In the genomic region with DNA sequence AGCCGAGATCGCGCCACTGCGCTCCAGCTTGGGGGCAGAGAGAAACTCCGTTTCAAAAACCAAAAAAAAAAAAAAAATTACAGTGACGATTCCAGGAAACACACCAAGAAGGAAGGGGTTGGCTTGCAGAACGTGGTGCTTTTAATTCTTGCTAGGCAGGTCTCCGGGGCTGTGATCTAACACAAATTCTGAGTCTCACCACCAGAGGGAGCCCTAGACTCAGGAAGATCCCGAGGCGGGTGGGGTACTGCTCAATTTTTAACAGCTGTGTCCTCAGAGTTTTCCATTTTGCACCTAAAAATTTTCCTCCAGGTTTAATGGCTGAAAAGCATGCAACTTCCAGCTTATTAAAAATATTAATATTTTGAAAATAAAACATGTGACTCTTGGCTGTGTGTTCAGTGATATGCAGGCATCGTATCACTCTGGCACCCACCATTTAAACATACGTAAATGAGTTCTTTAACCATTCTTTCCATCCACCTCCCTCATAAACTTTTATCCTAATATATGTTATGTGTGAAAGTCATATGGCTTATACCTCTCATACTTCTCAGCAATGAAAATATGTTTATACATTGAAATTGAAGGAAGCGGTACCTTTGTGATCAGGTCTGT, we compare ENCODE assay signal across 8 cellular contexts. TPM values are rescaled to one million over a fixed set of nuclear protein-coding genes. Genes with fewer than 3 reads are reported as not detected.
A peak's percentile ranks its signal among the peaks of the same experiment; 100 is the strongest.
DNase-seq lines count a peak whose midpoint lies in the region; ATAC-seq, FAIRE-seq and TF ChIP-seq lines count a peak whose summit lies in the region.

No MANE protein-coding gene starts in this region.

- in situ Hi-C loops in GM13977 (cut with MboI; ENCODE audit: low pct_unique_long_range_greater_than_20kb, low sequenced_read_pairs, unreplicated experiment), result no loop called here

- FAIRE-seq in A204.1 (lab: Jason Lieb, UNC), result peak; percentile 93

- H3K36me3 Mint-ChIP-seq in activated naive CD4-positive, alpha-beta T cell treated with anti-CD3 and anti-CD28 coated beads, Interleukin-2, amount 50 U/mL, for 72 hours, result peaks cover 14 to 15% of the 10 kb centered on the region in 2 donors

- no peak overlapping the region for H2AFZ ChIP-seq in SU-DHL-6 (ENCODE audit: low read depth, low read length, severe bottlenecking)

- intact Hi-C loops in Right ventricle myocardium superior (cut with DNase I), result loop anchor here (2.0 kb wide), 1 partner anchor 36 kb away; no protein-coding TSS in a partner anchor
- intact Hi-C loops in psoas muscle (cut with DNase I), result loop anchor here (1.0 to 5.0 kb wide), 3 partner anchors 35 to 132 kb away; no protein-coding TSS in a partner anchor

- TF ChIP-seq CTCF in GM13977 (IDR thresholded peaks at IDR 0.05; ENCODE audit: extremely low read depth, insufficient read depth, missing control alignments) (peak; percentile 78), SU-DHL-6 (IDR thresholded peaks at IDR 0.05; ENCODE audit: insufficient read depth, low read length, poor library complexity, severe bottlenecking) (peak; percentile 58), psoas muscle (IDR thresholded peaks at IDR 0.05) (peak; percentile 85)

- H3K27ac ChIP-seq in SU-DHL-6 (ENCODE audit: low read depth, low read length) (no peak overlapping the region), psoas muscle (no peak overlapping the region)

- H3K9me3 Mint-ChIP-seq in activated naive CD4-positive, alpha-beta T cell treated with anti-CD3 and anti-CD28 coated beads, Interleukin-2, amount 50 U/mL, for 72 hours, result peaks cover 12 to 15% of the 10 kb centered on the region in 2 donors

- H3F3A ChIP-seq in SU-DHL-6 (ENCODE audit: insufficient read depth), result no peaks in the 10 kb centered on the region

- H3K9me3 ChIP-seq in MG63 (no peaks in the 10 kb centered on the region), SU-DHL-6 (ENCODE audit: insufficient read depth, low read length) (peaks cover 15% of the 10 kb centered on the region), psoas muscle (peaks cover 5% of the 10 kb centered on the region)

- H3K4me2 ChIP-seq in SU-DHL-6 (ENCODE audit: low read depth, low read length, poor library complexity, severe bottlenecking), result no peak overlapping the region

- H3K27me3 ChIP-seq in MG63, result no peaks in the 10 kb centered on the region
- no peaks in the 10 kb centered on the region for H3K27me3 ChIP-seq in SU-DHL-6 (ENCODE audit: low read length)
- no peaks in the 10 kb centered on the region for H3K27me3 ChIP-seq in psoas muscle (ENCODE audit: insufficient read depth in 3 of 3, low read length in 2 of 3)

- H3K9ac ChIP-seq in SU-DHL-6 (ENCODE audit: low read length), result no peak overlapping the region

- DNase-seq in GM13977 (ENCODE audit: low spot score), result peak; percentile 84
- DNase-seq in MG63, result peak; percentile 41
- peak; percentile 65 to 86 for DNase-seq in activated naive CD4-positive, alpha-beta T cell treated with anti-CD3 and anti-CD28 coated beads, Interleukin-2, amount 50 U/mL, for 72 hours (ENCODE audit: low spot score in 2 of 2)
- peak; percentile 48 for DNase-seq in Right ventricle myocardium superior
- peak in 1 of 2 donors; percentile 40 for DNase-seq in psoas muscle

- H3K27ac Mint-ChIP-seq in activated naive CD4-positive, alpha-beta T cell treated with anti-CD3 and anti-CD28 coated beads, Interleukin-2, amount 50 U/mL, for 72 hours, result peak overlapping the region in 1 of 2 donors; percentile 60

- H3K36me3 ChIP-seq in MG63, result no peaks in the 10 kb centered on the region
- peaks cover 2% of the 10 kb centered on the region; the same call in 1 of the 2 replicates for H3K36me3 ChIP-seq in SU-DHL-6 (ENCODE audit: low read length)
- no peaks in the 10 kb centered on the region for H3K36me3 ChIP-seq in psoas muscle (ENCODE audit: insufficient read depth in 1 of 2, low read depth in 1 of 2)

- no peaks in the 10 kb centered on the region for H3K4me1 ChIP-seq in psoas muscle

- WGBS in psoas muscle, 3 donors, result 22 to 27% (median 24%) methylated on average over 13 of the region's 13 CpGs

- no peaks in the 10 kb centered on the region for H4K20me1 ChIP-seq in SU-DHL-6 (ENCODE audit: low read depth, low read length)

- ATAC-seq in activated naive CD4-positive, alpha-beta T cell treated with anti-CD3 and anti-CD28 coated beads, Interleukin-2, amount 50 U/mL, for 72 hours, result peak; percentile 84 to 91
- ATAC-seq in Right ventricle myocardium superior (ENCODE audit: poor library complexity) (peak; percentile 86), psoas muscle (peak; percentile 73 to 89 (median 79)), GM21723 (IDR thresholded peaks at IDR 0.05; ENCODE audit: unreplicated experiment) (no peak)

- H3K79me2 ChIP-seq in SU-DHL-6 (ENCODE audit: insufficient read depth, low read length), result no peaks in the 10 kb centered on the region

- no peak overlapping the region for H3K4me3 ChIP-seq in MG63
- no peak overlapping the region for H3K4me3 ChIP-seq in SU-DHL-6 (ENCODE audit: insufficient read depth, low read length, poor library complexity, severe bottlenecking)
- no peak overlapping the region for H3K4me3 ChIP-seq in psoas muscle

- H3K9me2 ChIP-seq in SU-DHL-6 (replicated peaks; ENCODE audit: insufficient read depth, low read length), result no peaks in the 10 kb centered on the region

RNA-seq across cellular contexts. Expression of gene NUB1, which starts 26.5 kb away (rescaled TPM):
- 23.1 and 43.2 TPM in 2 replicates for total RNA-seq in MG63 (2014; rRNA removed; shearing (Covaris generic); ENCODE audit: low replicate concordance)
- total RNA-seq in activated naive CD4-positive, alpha-beta T cell treated with anti-CD3 and anti-CD28 coated beads, Interleukin-2, amount 50 U/mL, for 72 hours, result 100 to 1,000 TPM in 1 of 2 donors, 10 to 100 TPM in 1; 46.1 to 102 TPM
- total RNA-seq in Right ventricle myocardium superior (30.8 TPM), psoas muscle (10 to 100 TPM; 38.2 to 56.2 (median 50.0) TPM)
- polyA plus RNA-seq in psoas muscle, result 10 to 100 TPM; 23.6 to 46.6 (median 33.2) TPM
